ENCODE assay signal across 25 cellular contexts in genomic region chrX:44767308-44767707, GRCh38.
"Had no signal": no experiment of that assay in that cellular context is flagged by ENCODE, and none has a peak within 500 bp of the region (broad histone marks: within the 10 kb centered on the region; RNA-seq: fewer than 3 reads in every experiment).

No MANE protein-coding gene starts in this region.

- H3K9me3 ChIP-seq: gastroesophageal sphincter, left lung, right lobe of liver, thoracic aorta had no signal

- H3K27me3 ChIP-seq: esophagus muscularis mucosa, foreskin keratinocyte, gastroesophageal sphincter, hepatocyte, left lung, neural progenitor cell, right lobe of liver, tibial nerve, upper lobe of left lung had no signal

- H3K27ac ChIP-seq: esophagus muscularis mucosa, foreskin keratinocyte, gastroesophageal sphincter, heart left ventricle, hepatocyte, left lung, neural progenitor cell, parathyroid adenoma, right lobe of liver, thoracic aorta, tibial nerve, upper lobe of left lung had no signal

- H3K36me3 ChIP-seq: esophagus muscularis mucosa, gastroesophageal sphincter, heart left ventricle, left lung, neural progenitor cell, right lobe of liver, thoracic aorta, tibial nerve, upper lobe of left lung had no signal

- FAIRE-seq: endothelial cell of umbilical vein, islet of Langerhans, small intestine, urothelium cell line had no signal

- ATAC-seq: foreskin keratinocyte; gastroesophageal sphincter; heart left ventricle; left cardiac atrium; left lung; naive thymus-derived CD4-positive, alpha-beta T cell; right lobe of liver; stimulated activated naive B cell treated with anti-CD40 and anti-IgM and Interleukin-4, amounts not matched to agents 10 μg/mL and 1 μg/mL and 100 μg/mL, for 72 hours had no signal

- H3K4me1 ChIP-seq: esophagus muscularis mucosa, foreskin keratinocyte, gastroesophageal sphincter, heart left ventricle, left lung, neural progenitor cell, parathyroid adenoma, right lobe of liver, tibial nerve, upper lobe of left lung had no signal

- H2AFZ ChIP-seq: hepatocyte, neural progenitor cell, parathyroid adenoma had no signal

- DNase-seq: dermis blood vessel endothelial cell; effector memory CD4-positive, alpha-beta T cell; foreskin keratinocyte; heart left ventricle; left cardiac atrium; left lung; mesendoderm; midbrain; naive thymus-derived CD4-positive, alpha-beta T cell; right lobe of liver; small intestine; stimulated activated CD4-positive, alpha-beta T cell treated with anti-CD3 and anti-CD28 coated beads, Interleukin-15, amount 100 ng/mL, for 24 hours; stimulated activated CD4-positive, alpha-beta T cell treated with anti-CD3 and anti-CD28 coated beads, Interleukin-2, amount 100 ng/mL, for 48 hours; stimulated activated naive B cell treated with anti-CD40 and anti-IgM and Interleukin-4, amounts not matched to agents 10 μg/mL and 1 μg/mL and 100 μg/mL, for 72 hours; upper lobe of left lung had no signal

- H3K79me2 ChIP-seq: hepatocyte, parathyroid adenoma had no signal

- H3K4me2 ChIP-seq: hepatocyte, neural progenitor cell had no signal

- H3K4me3 ChIP-seq: esophagus muscularis mucosa, gastroesophageal sphincter, heart left ventricle, hepatocyte, left lung, neural progenitor cell, right lobe of liver, thoracic aorta, tibial nerve, upper lobe of left lung had no signal

- H3K9ac ChIP-seq: neural progenitor cell, parathyroid adenoma had no signal
